1 cellular context compared by ENCODE assay signal in genomic region chr22:37203354-37204044, GRCh38.
A peak's percentile ranks its signal among the peaks of the same experiment; 100 is the strongest.
TF ChIP-seq lines count a peak whose summit lies in the region.

No MANE protein-coding gene starts in this region.

TF ChIP-seq in IMR-90, 13 proteins besides CTCF, POLR2A, EP300 and RAD21 (continued from another document):
- TF ChIP-seq BHLHE40 (IDR thresholded peaks at IDR 0.05; ENCODE audit: low read depth, low read length) (no peak), FOS (IDR thresholded peaks at IDR 0.05; ENCODE audit: low read depth, low read length) (no peak), USF2 (IDR thresholded peaks at IDR 0.05; ENCODE audit: low read depth, low read length) (peak; percentile 71)
